ENCODE assay signal across 37 cellular contexts in genomic region chr1:67193700-67194099, GRCh38. TPM values are rescaled to one million over a fixed set of nuclear protein-coding genes. Genes with fewer than 3 reads are reported as not detected.
DNase-seq lines count a peak whose midpoint lies in the region; ATAC-seq, FAIRE-seq and TF ChIP-seq lines count a peak whose summit lies in the region.
"Had no signal": no experiment of that assay in that cellular context is flagged by ENCODE, and none has a peak within 500 bp of the region (broad histone marks: within the 10 kb centered on the region; RNA-seq: fewer than 3 reads in every experiment).

No MANE protein-coding gene starts in this region.

- H3K27ac Mint-ChIP-seq in activated CD4-positive, alpha-beta T cell treated with anti-CD3 and anti-CD28 coated beads, Interleukin-2, amount 10 ng/mL, durations not matched to agents 24 days and 14 days: peak overlapping the region; percentile 86
- no peak overlapping the region for H3K27ac Mint-ChIP-seq in activated T-helper 1 cell treated with anti-CD3 and anti-CD28 coated beads, Interleukin-12 subunit alpha, Interleukin-12 subunit beta, Interleukin-2, Interleukin-4 antibody, amounts not matched to agents 30 ng/mL and 10 ng/mL and 1 ng/mL, durations not matched to agents 14 hours and 24 hours and 36 hours
- H3K27ac Mint-ChIP-seq in neural progenitor cell: peak overlapping the region; percentile 91
- H3K27ac Mint-ChIP-seq: nephron had no signal

- no peak overlapping the region for H3K18ac ChIP-seq in mesenchymal stem cell (ENCODE audit: low read depth in 1 of 2, low read length in 2 of 2)

- H3K36me3 Mint-ChIP-seq in activated CD4-positive, alpha-beta T cell treated with anti-CD3 and anti-CD28 coated beads, Interleukin-2, amount 10 ng/mL, durations not matched to agents 24 days and 14 days (ENCODE audit: low read depth): peaks cover 9% of the 10 kb centered on the region
- H3K36me3 Mint-ChIP-seq in activated T-helper 1 cell treated with anti-CD3 and anti-CD28 coated beads, Interleukin-12 subunit alpha, Interleukin-12 subunit beta, Interleukin-2, Interleukin-4 antibody, amounts not matched to agents 30 ng/mL and 10 ng/mL and 1 ng/mL, durations not matched to agents 14 hours and 24 hours and 36 hours (ENCODE audit: low read depth): peaks cover 18% of the 10 kb centered on the region
- H3K36me3 Mint-ChIP-seq in neural progenitor cell: no peaks in the 10 kb centered on the region

- peak; percentile 71 for FAIRE-seq in GM19239 (lab: Jason Lieb, UNC)
- FAIRE-seq: colon, D721Med, pancreas, urothelium cell line had no signal

- no peak overlapping the region for H4K8ac ChIP-seq in mesenchymal stem cell (ENCODE audit: low read length)

- no peaks in the 10 kb centered on the region for H3K27me3 Mint-ChIP-seq in activated CD4-positive, alpha-beta T cell treated with anti-CD3 and anti-CD28 coated beads, Interleukin-2, amount 10 ng/mL, durations not matched to agents 24 days and 14 days
- no peaks in the 10 kb centered on the region for H3K27me3 Mint-ChIP-seq in activated T-helper 1 cell treated with anti-CD3 and anti-CD28 coated beads, Interleukin-12 subunit alpha, Interleukin-12 subunit beta, Interleukin-2, Interleukin-4 antibody, amounts not matched to agents 30 ng/mL and 10 ng/mL and 1 ng/mL, durations not matched to agents 14 hours and 24 hours and 36 hours (ENCODE audit: insufficient read depth)
- no peaks in the 10 kb centered on the region for H3K27me3 Mint-ChIP-seq in neural progenitor cell (ENCODE audit: insufficient read depth, low read depth)
- H3K27me3 Mint-ChIP-seq: activated naive CD8-positive, alpha-beta T cell had no signal

- H3K9me3 Mint-ChIP-seq in activated CD4-positive, alpha-beta T cell treated with anti-CD3 and anti-CD28 coated beads, Interleukin-2, amount 10 ng/mL, durations not matched to agents 24 days and 14 days: no peaks in the 10 kb centered on the region
- peaks cover 5% of the 10 kb centered on the region for H3K9me3 Mint-ChIP-seq in activated T-helper 1 cell treated with anti-CD3 and anti-CD28 coated beads, Interleukin-12 subunit alpha, Interleukin-12 subunit beta, Interleukin-2, Interleukin-4 antibody, amounts not matched to agents 30 ng/mL and 10 ng/mL and 1 ng/mL, durations not matched to agents 14 hours and 24 hours and 36 hours
- H3K9me3 Mint-ChIP-seq in neural progenitor cell: no peaks in the 10 kb centered on the region
- H3K9me3 Mint-ChIP-seq: nephron had no signal

- no peak overlapping the region for H3K14ac ChIP-seq in mesenchymal stem cell (ENCODE audit: low read length in 2 of 2)

- H3K23ac ChIP-seq in mesenchymal stem cell (ENCODE audit: low read length in 2 of 2): no peak overlapping the region

- no peak for ATAC-seq in HG02571 (IDR thresholded peaks at IDR 0.05; ENCODE audit: unreplicated experiment)
- ATAC-seq: HCT116, left colon, pancreas had no signal

- no peak overlapping the region for H2BK120ac ChIP-seq in mesenchymal stem cell (ENCODE audit: low read depth, low read length)

- H3K79me2 ChIP-seq in neural progenitor cell (ENCODE audit: low read depth): no peaks in the 10 kb centered on the region

- H3K9ac ChIP-seq in neural progenitor cell (no peak overlapping the region), mesenchymal stem cell (ENCODE audit: low read length) (no peak overlapping the region)

- H2AFZ ChIP-seq in neural progenitor cell (replicated peaks) (no peak overlapping the region), mesenchymal stem cell (ENCODE audit: low read depth, low read length) (no peak overlapping the region)

- H3K4me1 Mint-ChIP-seq in activated CD4-positive, alpha-beta T cell treated with anti-CD3 and anti-CD28 coated beads, Interleukin-2, amount 10 ng/mL, durations not matched to agents 24 days and 14 days: peaks cover 8% of the 10 kb centered on the region
- H3K4me1 Mint-ChIP-seq in activated T-helper 1 cell treated with anti-CD3 and anti-CD28 coated beads, Interleukin-12 subunit alpha, Interleukin-12 subunit beta, Interleukin-2, Interleukin-4 antibody, amounts not matched to agents 30 ng/mL and 10 ng/mL and 1 ng/mL, durations not matched to agents 14 hours and 24 hours and 36 hours (ENCODE audit: low read depth): peaks cover 32% of the 10 kb centered on the region
- peaks cover 3% of the 10 kb centered on the region for H3K4me1 Mint-ChIP-seq in neural progenitor cell
- H3K4me1 Mint-ChIP-seq: nephron had no signal

- intact Hi-C loops in activated CD4-positive, alpha-beta T cell treated with anti-CD3 and anti-CD28 coated beads, Interleukin-2, amount 10 ng/mL, durations not matched to agents 24 days and 14 days (cut with micrococcal nuclease): loop anchor here (1.0 to 10.0 kb wide), 6 partner anchors 19 to 819 kb away; partner anchors contain the start of gene IL23R
- intact Hi-C loops in activated T-helper 1 cell treated with anti-CD3 and anti-CD28 coated beads, Interleukin-12 subunit alpha, Interleukin-12 subunit beta, Interleukin-2, Interleukin-4 antibody, amounts not matched to agents 30 ng/mL and 10 ng/mL and 1 ng/mL, durations not matched to agents 14 hours and 24 hours and 36 hours (cut with micrococcal nuclease): loop anchor here (1.0 to 5.0 kb wide), 8 partner anchors 19 to 261 kb away; partner anchors contain the start of genes IL23R and SLC35D1

- peak; percentile 66 for DNase-seq in activated CD4-positive, alpha-beta T cell treated with anti-CD3 and anti-CD28 coated beads, Interleukin-2, amount 10 ng/mL, durations not matched to agents 24 days and 14 days
- no peak for DNase-seq in activated CD4-positive, alpha-beta T cell treated with anti-CD3 and anti-CD28 coated beads, Interleukin-2, amount 50 U/mL, for 4 hours
- DNase-seq in GM19239 (ENCODE audit: insufficient read length, low spot score): no peak
- DNase-seq in activated T-helper 1 cell treated with anti-CD3 and anti-CD28 coated beads, Interleukin-12 subunit alpha, Interleukin-12 subunit beta, Interleukin-2, Interleukin-4 antibody, amounts not matched to agents 30 ng/mL and 10 ng/mL and 1 ng/mL, durations not matched to agents 14 hours and 24 hours and 36 hours (ENCODE audit: low spot score): no peak
- no peak for DNase-seq in neural progenitor cell (ENCODE audit: low spot score)
- DNase-seq in NCI-H345 (lab: John Stamatoyannopoulos, UW): no peak
- no peak for DNase-seq in mesenchymal stem cell
- DNase-seq: activated CD4-positive, alpha-beta T cell treated with anti-CD3 and anti-CD28 coated beads for 4 hours; activated effector memory CD4-positive, alpha-beta T cell treated with Interleukin-2 at 50 U/mL for 16 hours; DND-41; effector CD4-positive, alpha-beta T cell; GF-D8; left colon; mucosa of descending colon; NCI-H1092; NCI-H1694 treated with DMSO at 0.1 percent for 48 hours; NCI-H82; pancreas; SIG-M5; T1000 had no signal

- H3K4me1 ChIP-seq in neural progenitor cell (peaks cover 9% of the 10 kb centered on the region), mesenchymal stem cell (ENCODE audit: control insufficient read depth, insufficient read depth, low read depth, low read length) (no peaks in the 10 kb centered on the region)
- H3K4me1 ChIP-seq: ascending aorta had no signal

- H3K9me3 ChIP-seq in neural progenitor cell (ENCODE audit: low read depth) (no peaks in the 10 kb centered on the region), mesenchymal stem cell (ENCODE audit: control insufficient read depth, low read length) (no peaks in the 10 kb centered on the region)
- H3K9me3 ChIP-seq: ascending aorta, mucosa of descending colon, pancreas, thoracic aorta had no signal

- H4K91ac ChIP-seq in mesenchymal stem cell (ENCODE audit: low read length): no peak overlapping the region

- 50% methylated on average over 2 of the region's 3 CpGs for WGBS in mesenchymal stem cell

- no peak overlapping the region for H3K27ac ChIP-seq in neural progenitor cell
- H3K27ac ChIP-seq in mesenchymal stem cell (ENCODE audit: low read length, poor library complexity, severe bottlenecking): no peak overlapping the region
- H3K27ac ChIP-seq: ascending aorta, C4-2B, pancreas, skin epidermis, thoracic aorta, VCaP had no signal

- H3K4ac ChIP-seq in mesenchymal stem cell (ENCODE audit: low read depth in 1 of 2, low read length in 2 of 2): no peak overlapping the region

- no peaks in the 10 kb centered on the region for H4K20me1 ChIP-seq in neural progenitor cell (ENCODE audit: low read depth)

- H3F3A ChIP-seq in neural progenitor cell (ENCODE audit: low read depth): no peaks in the 10 kb centered on the region

- H3K36me3 ChIP-seq in neural progenitor cell (no peaks in the 10 kb centered on the region), mesenchymal stem cell (ENCODE audit: control insufficient read depth in 1 of 2, insufficient read depth in 2 of 2, low read depth in 1 of 2, low read length in 2 of 2) (no peaks in the 10 kb centered on the region)
- H3K36me3 ChIP-seq: ascending aorta, pancreas, thoracic aorta had no signal

- no peak overlapping the region for H2AK5ac ChIP-seq in mesenchymal stem cell (ENCODE audit: low read length, severe bottlenecking)

- TF ChIP-seq CTCF in neural progenitor cell (IDR thresholded peaks at IDR 0.05): no peak

- H3K4me2 ChIP-seq in neural progenitor cell (no peak overlapping the region), mesenchymal stem cell (ENCODE audit: low read length, poor library complexity, severe bottlenecking) (no peak overlapping the region)

- no peaks in the 10 kb centered on the region for H3K79me1 ChIP-seq in mesenchymal stem cell (replicated peaks; ENCODE audit: low read length, poor library complexity, severe bottlenecking)

- H3K4me3 ChIP-seq in neural progenitor cell: no peak overlapping the region
- no peak overlapping the region for H3K4me3 ChIP-seq in mesenchymal stem cell (ENCODE audit: insufficient read depth in 1 of 2, low read depth in 1 of 2, low read length in 2 of 2)
- H3K4me3 ChIP-seq: ascending aorta, mucosa of descending colon, pancreas, skin epidermis, thoracic aorta had no signal

- H3K27me3 ChIP-seq in neural progenitor cell (no peaks in the 10 kb centered on the region), mesenchymal stem cell (ENCODE audit: control insufficient read depth in 1 of 2, insufficient read depth in 1 of 2, low read length in 2 of 2) (peaks cover 0 to 6% of the 10 kb centered on the region in 2 experiments)
- H3K27me3 ChIP-seq: ascending aorta, pancreas had no signal

- no peak overlapping the region for H2BK12ac ChIP-seq in mesenchymal stem cell (ENCODE audit: low read length in 2 of 2)

- H2BK15ac ChIP-seq in mesenchymal stem cell (ENCODE audit: low read depth, poor library complexity, severe bottlenecking): no peak overlapping the region

- no peak overlapping the region for H2BK5ac ChIP-seq in mesenchymal stem cell (ENCODE audit: low read depth, low read length, poor library complexity, severe bottlenecking)

- peak overlapping the region; percentile 42 for H3K4me3 Mint-ChIP-seq in activated CD4-positive, alpha-beta T cell treated with anti-CD3 and anti-CD28 coated beads, Interleukin-2, amount 10 ng/mL, durations not matched to agents 24 days and 14 days
- peak overlapping the region; percentile 24 for H3K4me3 Mint-ChIP-seq in activated T-helper 1 cell treated with anti-CD3 and anti-CD28 coated beads, Interleukin-12 subunit alpha, Interleukin-12 subunit beta, Interleukin-2, Interleukin-4 antibody, amounts not matched to agents 30 ng/mL and 10 ng/mL and 1 ng/mL, durations not matched to agents 14 hours and 24 hours and 36 hours
- H3K4me3 Mint-ChIP-seq in neural progenitor cell: no peak overlapping the region
- H3K4me3 Mint-ChIP-seq: nephron had no signal

RNA-seq across cellular contexts. Expression of gene IL23R, which starts 27.4 kb away (rescaled TPM):
- 3.1 and 3.8 TPM in 2 replicates for total RNA-seq in activated CD4-positive, alpha-beta T cell treated with anti-CD3 and anti-CD28 coated beads, Interleukin-2, amount 10 ng/mL, durations not matched to agents 24 days and 14 days
- 13.3 and 14.1 TPM in 2 replicates for total RNA-seq in activated T-helper 1 cell treated with anti-CD3 and anti-CD28 coated beads, Interleukin-12 subunit alpha, Interleukin-12 subunit beta, Interleukin-2, Interleukin-4 antibody, amounts not matched to agents 30 ng/mL and 10 ng/mL and 1 ng/mL, durations not matched to agents 14 hours and 24 hours and 36 hours
- total RNA-seq in neural progenitor cell (ENCODE audit: low replicate concordance): not detected in 2 replicates
- not detected for polyA plus RNA-seq in mesenchymal stem cell (2013, experiment 1 of 2)
- not detected for polyA plus RNA-seq in mesenchymal stem cell (2013, experiment 2 of 2)
- total RNA-seq: A172, ascending aorta, lung microvascular endothelial cell, NCI-H460, thoracic aorta had no signal

RNA-seq across cellular contexts. Expression of gene C1orf141, which starts 58.9 kb away (rescaled TPM):
- not detected in 2 replicates for total RNA-seq in activated CD4-positive, alpha-beta T cell treated with anti-CD3 and anti-CD28 coated beads, Interleukin-2, amount 10 ng/mL, durations not matched to agents 24 days and 14 days
- not detected in 2 replicates for total RNA-seq in activated T-helper 1 cell treated with anti-CD3 and anti-CD28 coated beads, Interleukin-12 subunit alpha, Interleukin-12 subunit beta, Interleukin-2, Interleukin-4 antibody, amounts not matched to agents 30 ng/mL and 10 ng/mL and 1 ng/mL, durations not matched to agents 14 hours and 24 hours and 36 hours
- total RNA-seq in neural progenitor cell (ENCODE audit: low replicate concordance): not detected in 2 replicates
- not detected for polyA plus RNA-seq in mesenchymal stem cell (2013, experiment 1 of 2)
- polyA plus RNA-seq in mesenchymal stem cell (2013, experiment 2 of 2): not detected
- total RNA-seq: A172, ascending aorta, HT1080, left colon, lung microvascular endothelial cell, M059J, mucosa of descending colon, NCI-H460, pancreas, thoracic aorta had no signal
